ENCODE assay signal across 6 cellular contexts in genomic region chr2:176136375-176137248, GRCh38. TPM values are rescaled to one million over a fixed set of nuclear protein-coding genes. Genes with fewer than 3 reads are reported as not detected.
DNase-seq lines count a peak whose midpoint lies in the region; ATAC-seq and TF ChIP-seq lines count a peak whose summit lies in the region.

No MANE protein-coding gene starts in this region.

- peak; percentile 40 for DNase-seq in COLO668 (lab: John Stamatoyannopoulos, UW; ENCODE audit: unreplicated experiment)
- no peak for DNase-seq in SK-N-MC (ENCODE audit: low read depth, low spot score)
- DNase-seq in mucosa of descending colon, result peak in 2 of 3 donors; percentile 69 to 75
- DNase-seq in NOMO-1 treated with DMSO at 0.1 percent for 48 hours (lab: John Stamatoyannopoulos, UW; ENCODE audit: unreplicated experiment), result no peak
- no peak for DNase-seq in HuH-7 (ENCODE audit: low spot score)

- peak overlapping the region; percentile 95 for H3K9ac ChIP-seq in SK-N-MC (ENCODE audit: insufficient read length)

- H3K4me3 ChIP-seq in SK-N-MC (peak overlapping the region; percentile 94), mucosa of descending colon (peak overlapping the region; percentile 56)

- H3K27ac ChIP-seq in SK-N-MC, result peak overlapping the region; percentile 88

- H3K36me3 ChIP-seq in SK-N-MC (ENCODE audit: insufficient read depth, low read length), result no peaks in the 10 kb centered on the region
- no peaks in the 10 kb centered on the region for H3K36me3 ChIP-seq in mucosa of descending colon (ENCODE audit: low read depth)

- intact Hi-C loops in mucosa of descending colon (cut with DNase I, micrococcal nuclease), result no loop called here

- H3K9me3 ChIP-seq in SK-N-MC (ENCODE audit: low read depth, low read length), result no peaks in the 10 kb centered on the region
- no peaks in the 10 kb centered on the region for H3K9me3 ChIP-seq in mucosa of descending colon

- TF ChIP-seq CTCF in mucosa of descending colon (IDR thresholded peaks at IDR 0.05), result no peak

- no peaks in the 10 kb centered on the region for H3K4me1 ChIP-seq in mucosa of descending colon (ENCODE audit: low read depth)

- ATAC-seq in mucosa of descending colon (peak; percentile 65), HG03521 (IDR thresholded peaks at IDR 0.05; ENCODE audit: unreplicated experiment) (no peak)

RNA-seq across cellular contexts. Expression of gene HOXD8, which starts 7.1 kb away (rescaled TPM):
- total RNA-seq in mucosa of descending colon, result 10 to 100 TPM in 1 of 3 donors, 1 to 10 TPM in 2; 4.9 to 13.8 (median 5.6) TPM

RNA-seq across cellular contexts. Expression of gene HOXD9, which starts 14.1 kb away (rescaled TPM):
- 1 to 10 TPM; 2.1 to 5.6 (median 2.2) TPM for total RNA-seq in mucosa of descending colon

RNA-seq across cellular contexts. Expression of gene HOXD4, which starts 14.7 kb away (rescaled TPM):
- 1 to 10 TPM; 4.7 to 6.5 (median 5.9) TPM for total RNA-seq in mucosa of descending colon

RNA-seq across cellular contexts. Expression of gene HOXD10, which starts 20.0 kb away (rescaled TPM):
- total RNA-seq in mucosa of descending colon, result 1 to 10 TPM; 1.8 to 4.1 (median 3.0) TPM

RNA-seq across cellular contexts. Expression of gene HOXD3, which starts 20.5 kb away (rescaled TPM):
- total RNA-seq in mucosa of descending colon, result 1 to 10 TPM; 5.8 to 7.0 (median 6.0) TPM

Comparison
In these comparisons a context has a peak if more than half of its experiments do, and no peak if none do; other contexts are left out.
1. DNase-seq: peak in COLO668 (single experiment) and mucosa of descending colon (2 of 3); none in SK-N-MC (single experiment), NOMO-1 treated with DMSO at 0.1 percent for 48 hours (single experiment) and HuH-7 (single experiment).